1 cellular context compared by ENCODE assay signal in genomic region chr1:176149939-176150807, GRCh38.
A peak's percentile ranks its signal among the peaks of the same experiment; 100 is the strongest.
TF ChIP-seq lines count a peak whose summit lies in the region.

No MANE protein-coding gene starts in this region.

TF ChIP-seq in HepG2, 621 proteins besides CTCF, POLR2A, EP300 and RAD21 (continued from another document and continues in another):
- TF ChIP-seq DMTF1 (CRISPR knock-in tag; IDR thresholded peaks at IDR 0.05) (no peak), MXI1 (IDR thresholded peaks at IDR 0.05; ENCODE audit: borderline replicate concordance, low read depth, low read length) (peak; percentile 69; the same call in 1 of the 3 replicates), MIER2 (CRISPR knock-in tag; IDR thresholded peaks at IDR 0.05) (no peak), TFAP4 (IDR thresholded peaks at IDR 0.05; ENCODE audit: borderline replicate concordance, low read depth) (peak; percentile 76), ZNF740 (CRISPR knock-in tag; IDR thresholded peaks at IDR 0.05) (no peak), MAX (IDR thresholded peaks at IDR 0.05) (peak; percentile 35; the same call in 1 of the 2 replicates), ZNF275 (CRISPR knock-in tag; IDR thresholded peaks at IDR 0.05; ENCODE audit: borderline replicate concordance) (no peak), CREB1 (IDR thresholded peaks at IDR 0.05) (peak; percentile 88), CREB1 (CRISPR knock-in tag; IDR thresholded peaks at IDR 0.05) (peak; percentile 86), ZNF841 (CRISPR knock-in tag; IDR thresholded peaks at IDR 0.05; ENCODE audit: borderline replicate concordance) (no peak), ARID3A (IDR thresholded peaks at IDR 0.05; ENCODE audit: low read depth, low read length) (peak; percentile 42; the same call in 1 of the 2 replicates), MIXL1 (CRISPR knock-in tag; IDR thresholded peaks at IDR 0.05) (peak; percentile 53; the same call in 1 of the 2 replicates), SP4 (CRISPR knock-in tag; IDR thresholded peaks at IDR 0.05) (no peak), GFI1 (CRISPR knock-in tag; IDR thresholded peaks at IDR 0.05; ENCODE audit: borderline replicate concordance) (peak; percentile 40; the same call in 1 of the 2 replicates), HNF4A (CRISPR knock-in tag; IDR thresholded peaks at IDR 0.05) (peak; percentile 91), MLX (CRISPR knock-in tag; IDR thresholded peaks at IDR 0.05) (peak; percentile 73; the same call in 1 of the 2 replicates), FOSL2 (CRISPR knock-in tag; IDR thresholded peaks at IDR 0.05) (peak; percentile 62), PHF5A (CRISPR knock-in tag; IDR thresholded peaks at IDR 0.05; ENCODE audit: low read depth, unreplicated experiment) (peak; percentile 52), KLF6 (CRISPR knock-in tag; IDR thresholded peaks at IDR 0.05) (0 out of 2 replicates have a peak, but pooled peaks have one; percentile 24), PHF20 (CRISPR knock-in tag; IDR thresholded peaks at IDR 0.05) (no peak), FOXA1 (IDR thresholded peaks at IDR 0.05) (no peak), FOXA1 (CRISPR knock-in tag; IDR thresholded peaks at IDR 0.05) (peak; percentile 60), ZNF766 (CRISPR knock-in tag; IDR thresholded peaks at IDR 0.05; ENCODE audit: borderline replicate concordance) (no peak), ZNF512 (CRISPR knock-in tag; IDR thresholded peaks at IDR 0.05) (no peak), PTBP1 (IDR thresholded peaks at IDR 0.05; ENCODE audit: low read depth, low read length, poor library complexity, severe bottlenecking) (no peak), ZNF331 (CRISPR knock-in tag; IDR thresholded peaks at IDR 0.05) (peak; percentile 66), ATF7 (IDR thresholded peaks at IDR 0.05) (peak; percentile 16; the same call in 1 of the 2 replicates), ATF7 (CRISPR knock-in tag; IDR thresholded peaks at IDR 0.05) (no peak; the same call in 1 of the 2 replicates), CHD4 (IDR thresholded peaks at IDR 0.05; ENCODE audit: borderline replicate concordance, low read length) (peak; percentile 80; the same call in 1 of the 2 replicates), POGK (CRISPR knock-in tag; conservative IDR thresholded peaks at IDR 0.05) (no peak), ZGPAT (CRISPR knock-in tag; IDR thresholded peaks at IDR 0.05) (peak; percentile 66; the same call in 1 of the 2 replicates), ATF1 (CRISPR knock-in tag; IDR thresholded peaks at IDR 0.05) (peak; percentile 67), AHDC1 (CRISPR knock-in tag; IDR thresholded peaks at IDR 0.05; ENCODE audit: borderline replicate concordance) (peak; percentile 89; the same call in 1 of the 2 replicates), ZMYM4 (CRISPR knock-in tag; IDR thresholded peaks at IDR 0.05) (peak; percentile 85), BCL6 (CRISPR knock-in tag; IDR thresholded peaks at IDR 0.05) (peak; percentile 71), ZNF552 (CRISPR knock-in tag; IDR thresholded peaks at IDR 0.05; ENCODE audit: borderline replicate concordance) (no peak), ELF3 (CRISPR knock-in tag; IDR thresholded peaks at IDR 0.05) (peak; percentile 45; the same call in 1 of the 2 replicates), ATM (IDR thresholded peaks at IDR 0.05; ENCODE audit: borderline replicate concordance) (no peak), HNRNPUL1 (IDR thresholded peaks at IDR 0.05; ENCODE audit: low read depth, low read length) (no peak), DRAP1 (CRISPR knock-in tag; IDR thresholded peaks at IDR 0.05) (no peak), KLF9 (CRISPR knock-in tag; IDR thresholded peaks at IDR 0.05; ENCODE audit: low read depth) (no peak), EHMT2 (IDR thresholded peaks at IDR 0.05; ENCODE audit: borderline replicate concordance, low read depth, low read length) (peak; percentile 76; the same call in 1 of the 2 replicates), ZNF614 (CRISPR knock-in tag; IDR thresholded peaks at IDR 0.05; ENCODE audit: borderline replicate concordance) (no peak), NR2F6 (IDR thresholded peaks at IDR 0.05) (no peak), NR2F6 (CRISPR knock-in tag; IDR thresholded peaks at IDR 0.05) (peak; percentile 52; the same call in 1 of the 2 replicates), SCMH1 (CRISPR knock-in tag; IDR thresholded peaks at IDR 0.05; ENCODE audit: borderline replicate concordance) (no peak), ZNF816 (CRISPR knock-in tag; IDR thresholded peaks at IDR 0.05; ENCODE audit: borderline replicate concordance) (peak; percentile 44; the same call in 1 of the 2 replicates)
